In the genomic region with DNA sequence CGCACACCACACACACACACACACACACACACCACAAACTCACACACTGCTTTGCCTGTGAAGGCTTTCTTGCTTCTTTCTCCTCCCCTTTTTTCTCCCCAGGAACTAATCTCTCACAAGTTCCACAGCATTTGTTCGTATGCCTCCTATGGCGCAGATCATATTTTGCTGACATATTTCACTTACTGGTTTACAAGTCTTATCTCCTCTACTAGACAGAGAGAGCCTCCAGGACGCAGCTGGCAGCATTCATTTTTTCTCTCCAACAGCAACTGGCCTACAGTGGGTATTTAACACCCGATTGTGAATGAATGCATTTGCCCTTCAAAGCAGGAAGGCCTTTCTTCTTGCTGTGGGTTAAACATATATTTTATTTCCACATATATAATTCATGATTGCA, we compare ENCODE assay signal across 15 cellular contexts. TPM values are rescaled to one million over a fixed set of nuclear protein-coding genes. Genes with fewer than 3 reads are reported as not detected.
A peak's percentile ranks its signal among the peaks of the same experiment; 100 is the strongest.
DNase-seq lines count a peak whose midpoint lies in the region; ATAC-seq and TF ChIP-seq lines count a peak whose summit lies in the region.
"Had no signal": no experiment of that assay in that cellular context is flagged by ENCODE, and none has a peak within 500 bp of the region (broad histone marks: within the 10 kb centered on the region; RNA-seq: fewer than 3 reads in every experiment).

No MANE protein-coding gene starts in this region.

- H3K27ac ChIP-seq in SK-N-SH (ENCODE audit: low read depth in 2 of 2, low read length in 1 of 2) (no peak overlapping the region), SK-N-MC (peak overlapping the region; percentile 79), tibial nerve (no peak overlapping the region)
- H3K27ac ChIP-seq: 22Rv1, A549, C4-2B had no signal

- H4K20me1 ChIP-seq in SK-N-SH (ENCODE audit: insufficient read depth): no peaks in the 10 kb centered on the region

- no peaks in the 10 kb centered on the region for H3F3A ChIP-seq in SK-N-SH (replicated peaks; ENCODE audit: insufficient read depth)

- H3K79me2 ChIP-seq in SK-N-SH (ENCODE audit: insufficient read depth): no peaks in the 10 kb centered on the region

- H3K4me1 ChIP-seq in SK-N-SH (ENCODE audit: control insufficient read depth in 1 of 2, insufficient read depth in 2 of 2, low read depth in 1 of 2, low read length in 1 of 2): peaks cover 1 to 4% of the 10 kb centered on the region in 2 experiments; a peak in 2 of 4 replicates
- peaks cover 0 to under 1% (median 0%) of the 10 kb centered on the region in 4 donors for H3K4me1 ChIP-seq in tibial nerve
- H3K4me1 ChIP-seq: A549 had no signal

- H3K4me3 ChIP-seq in SK-N-SH (ENCODE audit: low read depth in 2 of 2, low read length in 1 of 2) (no peak overlapping the region), SK-N-MC (peak overlapping the region; percentile 15; the same call in 1 of the 2 replicates), choroid plexus epithelial cell (ENCODE audit: low read depth, low read length) (no peak overlapping the region), tibial nerve (no peak overlapping the region)
- H3K4me3 ChIP-seq: A549 had no signal

- no peak for TF ChIP-seq EP300 in SK-N-SH (IDR thresholded peaks at IDR 0.05; ENCODE audit: borderline replicate concordance in 1 of 2, low read depth in 1 of 2, low read length in 1 of 2)
- no peak for TF ChIP-seq EP300 in tibial nerve (IDR thresholded peaks at IDR 0.05)

- H3K4me2 ChIP-seq in SK-N-SH: no peak overlapping the region
- H3K4me2 ChIP-seq: A549 had no signal

- CTCF ChIA-PET in SK-N-SH (lab: Yijun Ruan, JAX): no interaction called here

- intact Hi-C loops in sciatic nerve (cut with DNase I): no loop called here

- TF ChIP-seq CTCF in SK-N-SH (IDR thresholded peaks at IDR 0.05): no peak
- TF ChIP-seq CTCF in choroid plexus epithelial cell (conservative IDR thresholded peaks at IDR 0.05; ENCODE audit: low read depth, low read length): no peak
- TF ChIP-seq CTCF in tibial nerve (IDR thresholded peaks at IDR 0.05): no peak

- no peaks in the 10 kb centered on the region for H3K9me2 ChIP-seq in SK-N-SH

- no peak for TF ChIP-seq RAD21 in SK-N-SH (IDR thresholded peaks at IDR 0.05; ENCODE audit: low read length)

- H3K9me3 ChIP-seq in SK-N-SH (no peaks in the 10 kb centered on the region), SK-N-MC (ENCODE audit: low read depth, low read length) (no peaks in the 10 kb centered on the region), tibial nerve (no peaks in the 10 kb centered on the region)
- H3K9me3 ChIP-seq: A549, Caco-2 had no signal

- WGBS in SK-N-SH (ENCODE audit: low lambda C conversion rate): 73% methylated on average over 5 of the region's 5 CpGs
- WGBS in tibial nerve, 2 donors: 66 to 72% methylated on average over 5 of the region's 5 CpGs

- no peak overlapping the region for H2AFZ ChIP-seq in SK-N-SH (ENCODE audit: low read depth)

- H3K36me3 ChIP-seq in SK-N-SH (replicated peaks in 1 of 2; ENCODE audit: control insufficient read depth in 1 of 2, insufficient read depth in 2 of 2, low read length in 1 of 2) (no peaks in the 10 kb centered on the region), SK-N-MC (ENCODE audit: insufficient read depth, low read length) (no peaks in the 10 kb centered on the region), tibial nerve (no peaks in the 10 kb centered on the region)

- DNase-seq in SK-N-SH (peak; percentile 37), SK-N-MC (ENCODE audit: low read depth, low spot score) (peak; percentile 58), choroid plexus epithelial cell (ENCODE audit: low read depth) (peak; percentile 85), sciatic nerve (ENCODE audit: low spot score) (peak; percentile 7), tibial nerve (ENCODE audit: low spot score in 2 of 2) (no peak), NCI-H2196 (lab: John Stamatoyannopoulos, UW; ENCODE audit: unreplicated experiment) (no peak)
- no peak for DNase-seq in activated CD4-positive, CD25-positive, alpha-beta regulatory T cell treated with anti-CD3 and anti-CD28 coated beads, Interleukin-2, amount 50 U/mL, for 72 hours
- DNase-seq: AML-193; Caco-2; CD4-positive, alpha-beta T cell; H9 had no signal

- ATAC-seq in SK-N-SH treated with all-trans-retinoic acid at 6 μM for 48 hours (no peak), sciatic nerve (no peak)
- ATAC-seq: A549 had no signal

- H3K9ac ChIP-seq in SK-N-SH (no peak overlapping the region), SK-N-MC (ENCODE audit: insufficient read length) (no peak overlapping the region)

- no peak for TF ChIP-seq POLR2A in tibial nerve (IDR thresholded peaks at IDR 0.05)

- H3K27me3 ChIP-seq in SK-N-SH (ENCODE audit: insufficient read depth) (no peaks in the 10 kb centered on the region), tibial nerve (no peaks in the 10 kb centered on the region)

- POLR2A ChIA-PET in SK-N-SH (lab: Yijun Ruan, JAX): no interaction called here

TF ChIP-seq in SK-N-SH, 30 proteins besides CTCF, POLR2A, EP300 and RAD21 (continues in another document):
- TF ChIP-seq RXRA (IDR thresholded peaks at IDR 0.05; ENCODE audit: borderline replicate concordance, low read depth): no peak
- TF ChIP-seq EZH2phosphoT487 (IDR thresholded peaks at IDR 0.05; ENCODE audit: borderline replicate concordance, low read depth): no peak
- no peak for TF ChIP-seq GATA2 (CRISPR knock-in tag; IDR thresholded peaks at IDR 0.05)
- TF ChIP-seq, protein P1, sequence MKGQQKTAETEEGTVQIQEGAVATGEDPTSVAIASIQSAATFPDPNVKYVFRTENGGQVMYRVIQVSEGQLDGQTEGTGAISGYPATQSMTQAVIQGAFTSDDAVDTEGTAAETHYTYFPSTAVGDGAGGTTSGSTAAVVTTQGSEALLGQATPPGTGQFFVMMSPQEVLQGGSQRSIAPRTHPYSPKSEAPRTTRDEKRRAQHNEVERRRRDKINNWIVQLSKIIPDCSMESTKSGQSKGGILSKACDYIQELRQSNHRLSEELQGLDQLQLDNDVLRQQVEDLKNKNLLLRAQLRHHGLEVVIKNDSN (IDR thresholded peaks at IDR 0.05; ENCODE audit: borderline replicate concordance, low read depth): no peak
- no peak for TF ChIP-seq MXI1 (IDR thresholded peaks at IDR 0.05; ENCODE audit: low read depth, low read length)
- no peak for TF ChIP-seq TCF12 (IDR thresholded peaks at IDR 0.05)
- TF ChIP-seq SMC3 (IDR thresholded peaks at IDR 0.05; ENCODE audit: low read depth, low read length): no peak
- no peak for TF ChIP-seq NRF1 (IDR thresholded peaks at IDR 0.05; ENCODE audit: low read depth, low read length)
- TF ChIP-seq POLR2AphosphoS5 (IDR thresholded peaks at IDR 0.05; ENCODE audit: low read depth, low read length): no peak
- TF ChIP-seq, protein P2, sequence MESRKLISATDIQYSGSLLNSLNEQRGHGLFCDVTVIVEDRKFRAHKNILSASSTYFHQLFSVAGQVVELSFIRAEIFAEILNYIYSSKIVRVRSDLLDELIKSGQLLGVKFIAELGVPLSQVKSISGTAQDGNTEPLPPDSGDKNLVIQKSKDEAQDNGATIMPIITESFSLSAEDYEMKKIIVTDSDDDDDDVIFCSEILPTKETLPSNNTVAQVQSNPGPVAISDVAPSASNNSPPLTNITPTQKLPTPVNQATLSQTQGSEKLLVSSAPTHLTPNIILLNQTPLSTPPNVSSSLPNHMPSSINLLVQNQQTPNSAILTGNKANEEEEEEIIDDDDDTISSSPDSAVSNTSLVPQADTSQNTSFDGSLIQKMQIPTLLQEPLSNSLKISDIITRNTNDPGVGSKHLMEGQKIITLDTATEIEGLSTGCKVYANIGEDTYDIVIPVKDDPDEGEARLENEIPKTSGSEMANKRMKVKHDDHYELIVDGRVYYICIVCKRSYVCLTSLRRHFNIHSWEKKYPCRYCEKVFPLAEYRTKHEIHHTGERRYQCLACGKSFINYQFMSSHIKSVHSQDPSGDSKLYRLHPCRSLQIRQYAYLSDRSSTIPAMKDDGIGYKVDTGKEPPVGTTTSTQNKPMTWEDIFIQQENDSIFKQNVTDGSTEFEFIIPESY (IDR thresholded peaks at IDR 0.05; ENCODE audit: borderline replicate concordance, low read depth): no peak

TF ChIP-seq in SK-N-SH treated with all-trans-retinoic acid at 6 μM for 48 hours, 23 proteins besides CTCF, POLR2A, EP300 and RAD21 (continues in another document):
- TF ChIP-seq, protein P3, sequence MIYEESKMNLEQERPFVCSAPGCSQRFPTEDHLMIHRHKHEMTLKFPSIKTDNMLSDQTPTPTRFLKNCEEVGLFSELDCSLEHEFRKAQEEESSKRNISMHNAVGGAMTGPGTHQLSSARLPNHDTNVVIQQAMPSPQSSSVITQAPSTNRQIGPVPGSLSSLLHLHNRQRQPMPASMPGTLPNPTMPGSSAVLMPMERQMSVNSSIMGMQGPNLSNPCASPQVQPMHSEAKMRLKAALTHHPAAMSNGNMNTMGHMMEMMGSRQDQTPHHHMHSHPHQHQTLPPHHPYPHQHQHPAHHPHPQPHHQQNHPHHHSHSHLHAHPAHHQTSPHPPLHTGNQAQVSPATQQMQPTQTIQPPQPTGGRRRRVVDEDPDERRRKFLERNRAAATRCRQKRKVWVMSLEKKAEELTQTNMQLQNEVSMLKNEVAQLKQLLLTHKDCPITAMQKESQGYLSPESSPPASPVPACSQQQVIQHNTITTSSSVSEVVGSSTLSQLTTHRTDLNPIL (CRISPR knock-in tag; IDR thresholded peaks at IDR 0.05; ENCODE audit: low read depth): no peak
- TF ChIP-seq ZNF70 (CRISPR knock-in tag; IDR thresholded peaks at IDR 0.05) (no peak), CSDC2 (CRISPR knock-in tag; IDR thresholded peaks at IDR 0.05) (no peak), ZNF8 (CRISPR knock-in tag; IDR thresholded peaks at IDR 0.05) (no peak), SNAI2 (CRISPR knock-in tag; IDR thresholded peaks at IDR 0.05) (no peak), ARNTL (CRISPR knock-in tag; IDR thresholded peaks at IDR 0.05; ENCODE audit: borderline replicate concordance, low read depth) (no peak), BACH2 (CRISPR knock-in tag; IDR thresholded peaks at IDR 0.05; ENCODE audit: borderline replicate concordance) (no peak)

RNA-seq across cellular contexts. Expression of a gene that starts 47.0 kb away (rescaled TPM):
- 16.5 and 21.0 TPM in 2 replicates for polyA plus RNA-seq in SK-N-SH (2012; rRNA removed)
- 24.3 and 26.7 TPM in 2 replicates for polyA plus RNA-seq in SK-N-SH (2012; cell fraction: cytosol; rRNA removed)
- polyA plus RNA-seq in SK-N-SH (2012; cell fraction: nucleus; rRNA removed): 16.9 and 38.8 TPM in 2 replicates
- 116 TPM for total RNA-seq in sciatic nerve
- 10 to 100 TPM; 49.2 to 94.0 (median 71.1) TPM for total RNA-seq in tibial nerve

Comparison
In these comparisons a context has a peak if more than half of its experiments do, and no peak if none do; other contexts are left out.
1. DNase-seq: peak in SK-N-SH (single experiment), SK-N-MC (single experiment), choroid plexus epithelial cell (single experiment) and sciatic nerve (single experiment); none in activated CD4-positive, CD25-positive, alpha-beta regulatory T cell treated with anti-CD3 and anti-CD28 coated beads, Interleukin-2, amount 50 U/mL, for 72 hours (single experiment), tibial nerve (0 of 2) and NCI-H2196 (single experiment).